Comparison of ENCODE assay signal across 1 cellular context in genomic region chr14:65230287-65230728, GRCh38.
TF ChIP-seq lines count a peak whose summit lies in the region.

No MANE protein-coding gene starts in this region.

TF ChIP-seq in H1, 55 proteins besides CTCF, POLR2A, EP300 and RAD21 (continued from another document):
- TF ChIP-seq CHD7 (IDR thresholded peaks at IDR 0.05; ENCODE audit: insufficient replicate concordance, low read length) (no peak), KDM1A (IDR thresholded peaks at IDR 0.05; ENCODE audit: borderline replicate concordance, low read length) (no peak), SIRT6 (IDR thresholded peaks at IDR 0.05; ENCODE audit: low read length) (no peak), POU5F1 (IDR thresholded peaks at IDR 0.05; ENCODE audit: low read depth, low read length) (no peak), EZH2 (IDR thresholded peaks at IDR 0.05; ENCODE audit: low read depth, low read length, severe bottlenecking) (no peak), BRCA1 (IDR thresholded peaks at IDR 0.05; ENCODE audit: low read depth, low read length) (no peak), E2F6 (IDR thresholded peaks at IDR 0.05) (no peak), GABPA (IDR thresholded peaks at IDR 0.05; ENCODE audit: borderline replicate concordance, insufficient read depth, low read length) (no peak), ASH2L (IDR thresholded peaks at IDR 0.05; ENCODE audit: low read length) (no peak), JUND (IDR thresholded peaks at IDR 0.05; ENCODE audit: low read length) (no peak)
